In the genomic region with DNA sequence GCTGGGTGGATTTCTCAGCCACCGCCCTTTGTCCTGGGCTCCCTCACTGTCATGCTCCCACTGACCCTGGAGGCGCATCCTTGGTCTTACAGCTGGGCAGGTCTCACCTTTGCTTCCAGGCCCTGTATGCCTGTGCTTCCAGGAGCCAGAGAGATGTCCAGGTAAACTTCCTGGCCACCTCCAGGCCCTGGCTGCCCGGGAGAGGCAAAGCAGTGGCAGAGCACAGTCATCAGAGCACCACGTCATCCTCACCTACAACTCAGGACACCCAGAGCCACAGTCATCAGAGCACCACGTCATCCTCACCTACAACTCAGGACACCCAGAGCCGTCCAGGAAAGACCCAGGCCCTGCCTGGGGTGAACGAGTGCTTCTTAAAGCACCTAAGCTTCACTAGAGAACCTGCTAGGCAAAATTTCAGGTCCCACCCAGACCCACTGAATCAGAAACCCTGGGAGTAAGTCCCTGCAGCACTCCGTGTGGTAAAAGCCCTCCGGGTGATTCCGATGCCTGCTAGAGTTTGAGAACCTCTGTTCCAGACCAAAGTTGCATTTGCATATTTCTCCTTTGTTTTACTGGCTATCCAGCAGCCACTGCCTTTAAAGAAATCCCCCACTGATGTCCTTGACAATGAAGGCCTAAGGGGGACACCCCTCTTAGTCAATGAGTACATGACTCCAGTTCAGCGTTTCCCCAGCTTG, we compare ENCODE assay signal across 1 cellular context.
TF ChIP-seq lines count a peak whose summit lies in the region.

No MANE protein-coding gene starts in this region.

TF ChIP-seq in H1, 55 proteins besides CTCF, POLR2A, EP300 and RAD21:
- TF ChIP-seq CBX5 (IDR thresholded peaks at IDR 0.05; ENCODE audit: low read depth, low read length): no peak
- TF ChIP-seq HDAC2 (IDR thresholded peaks at IDR 0.05; ENCODE audit: borderline replicate concordance in 1 of 2, low read depth in 2 of 2, low read length in 2 of 2): no peak
- no peak for TF ChIP-seq JUND (IDR thresholded peaks at IDR 0.05; ENCODE audit: low read length)
- TF ChIP-seq POLR2AphosphoS5 (IDR thresholded peaks at IDR 0.05; ENCODE audit: low read depth, low read length): no peak
- TF ChIP-seq CHD2 (IDR thresholded peaks at IDR 0.05; ENCODE audit: low read length): no peak
- no peak for TF ChIP-seq CEBPB (IDR thresholded peaks at IDR 0.05; ENCODE audit: low read depth, low read length)
- no peak for TF ChIP-seq ZNF274 (IDR thresholded peaks at IDR 0.05; ENCODE audit: borderline replicate concordance, extremely low read depth, low read length)
- no peak for TF ChIP-seq BACH1 (IDR thresholded peaks at IDR 0.05; ENCODE audit: low read length)
- no peak for TF ChIP-seq BCL11A (IDR thresholded peaks at IDR 0.05; ENCODE audit: low read depth in 2 of 2, low read length in 2 of 2)
- TF ChIP-seq EGR1 (IDR thresholded peaks at IDR 0.05; ENCODE audit: borderline replicate concordance, low read depth, low read length): no peak
- TF ChIP-seq ASH2L (IDR thresholded peaks at IDR 0.05; ENCODE audit: low read length): no peak
- TF ChIP-seq SIRT6 (IDR thresholded peaks at IDR 0.05; ENCODE audit: low read length): no peak
- TF ChIP-seq GABPA (IDR thresholded peaks at IDR 0.05; ENCODE audit: borderline replicate concordance, insufficient read depth, low read length): no peak
- TF ChIP-seq FOSL1 (IDR thresholded peaks at IDR 0.05; ENCODE audit: insufficient read depth, low read depth, low read length): no peak
- no peak for TF ChIP-seq CTBP2 (IDR thresholded peaks at IDR 0.05; ENCODE audit: borderline replicate concordance, insufficient read depth, insufficient read length, low read length)
- no peak for TF ChIP-seq NRF1 (IDR thresholded peaks at IDR 0.05; ENCODE audit: low read depth, low read length)
- no peak for TF ChIP-seq NANOG (IDR thresholded peaks at IDR 0.05; ENCODE audit: insufficient read depth, low read depth, low read length, poor library complexity, severe bottlenecking)
- no peak for TF ChIP-seq TEAD4 (IDR thresholded peaks at IDR 0.05; ENCODE audit: low read depth, low read length)
